ENCODE assay signal across 21 cellular contexts in the genomic region with DNA sequence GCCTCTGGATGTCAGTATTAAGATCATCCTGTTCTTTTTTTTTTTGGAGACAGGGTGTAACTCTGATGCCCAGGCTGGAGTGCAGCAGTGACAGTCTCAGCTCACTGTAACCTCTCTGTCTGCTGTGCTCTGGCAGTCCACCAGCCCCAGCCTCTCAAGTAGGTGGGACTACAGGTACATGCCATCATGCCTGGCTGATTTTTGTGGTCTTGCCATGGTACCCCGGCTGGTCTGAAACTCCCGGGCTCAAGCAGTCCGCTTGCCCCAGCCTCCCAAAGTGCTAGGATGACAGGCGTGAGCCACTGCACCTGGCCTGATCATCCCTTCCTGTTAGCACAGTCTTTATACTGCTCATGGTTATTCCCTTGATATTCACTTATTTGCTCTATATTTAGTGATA. TPM values are rescaled to one million over a fixed set of nuclear protein-coding genes. Genes with fewer than 3 reads are reported as not detected.
DNase-seq lines count a peak whose midpoint lies in the region; ATAC-seq and TF ChIP-seq lines count a peak whose summit lies in the region.
"Had no signal": no experiment of that assay in that cellular context is flagged by ENCODE, and none has a peak within 500 bp of the region (broad histone marks: within the 10 kb centered on the region; RNA-seq: fewer than 3 reads in every experiment).

No MANE protein-coding gene starts in this region.

- CTCF ChIA-PET in activated CD8-positive, alpha-beta memory T cell treated with anti-CD3 and anti-CD28 coated beads, Interleukin-2, amount 10 ng/mL, durations not matched to agents 7 days and 5 days (lab: Charles Lee): interaction anchor here (1.0 kb wide), 1 partner anchor 17 kb away, joined by 3 read pairs; no protein-coding TSS in a partner anchor
- CTCF ChIA-PET in OCI-LY7 (lab: Charles Lee; ENCODE audit: unreplicated experiment): no interaction called here

- no peak overlapping the region for H3K27ac Mint-ChIP-seq in activated CD8-positive, alpha-beta memory T cell treated with anti-CD3 and anti-CD28 coated beads, Interleukin-2, amount 10 ng/mL, durations not matched to agents 7 days and 5 days
- H3K27ac Mint-ChIP-seq in memory B cell: peak overlapping the region; percentile 40
- H3K27ac Mint-ChIP-seq in stimulated activated memory B cell treated with anti-CD40 and anti-IgM and Interleukin-4, amounts not matched to agents 10 μg/mL and 1 μg/mL and 100 μg/mL, for 72 hours: peak overlapping the region; percentile 50

- no peaks in the 10 kb centered on the region for H3K36me3 ChIP-seq in OCI-LY7 (ENCODE audit: insufficient read depth, low read length)
- H3K36me3 ChIP-seq in heart left ventricle: no peaks in the 10 kb centered on the region
- H3K36me3 ChIP-seq: upper lobe of left lung had no signal

- POLR2A ChIA-PET in OCI-LY7 (lab: Charles Lee): interaction anchor here (0.7 kb wide), 1 partner anchor 15 kb away, joined by 3 read pairs; no protein-coding TSS in a partner anchor

- peaks cover 3% of the 10 kb centered on the region for H3K9me3 Mint-ChIP-seq in activated CD8-positive, alpha-beta memory T cell treated with anti-CD3 and anti-CD28 coated beads, Interleukin-2, amount 10 ng/mL, durations not matched to agents 7 days and 5 days (ENCODE audit: low read depth)
- H3K9me3 Mint-ChIP-seq in memory B cell: peaks cover 5% of the 10 kb centered on the region
- H3K9me3 Mint-ChIP-seq in stimulated activated memory B cell treated with anti-CD40 and anti-IgM and Interleukin-4, amounts not matched to agents 10 μg/mL and 1 μg/mL and 100 μg/mL, for 72 hours: peaks cover 5% of the 10 kb centered on the region

- H3K4me3 Mint-ChIP-seq in activated CD8-positive, alpha-beta memory T cell treated with anti-CD3 and anti-CD28 coated beads, Interleukin-2, amount 10 ng/mL, durations not matched to agents 7 days and 5 days: no peak overlapping the region
- no peak overlapping the region for H3K4me3 Mint-ChIP-seq in memory B cell
- no peak overlapping the region for H3K4me3 Mint-ChIP-seq in stimulated activated memory B cell treated with anti-CD40 and anti-IgM and Interleukin-4, amounts not matched to agents 10 μg/mL and 1 μg/mL and 100 μg/mL, for 72 hours

- H3K4me3 ChIP-seq in OCI-LY7 (ENCODE audit: low read depth, low read length, poor library complexity, severe bottlenecking) (no peak overlapping the region), heart left ventricle (no peak overlapping the region)
- H3K4me3 ChIP-seq: upper lobe of left lung had no signal

- H3K36me3 Mint-ChIP-seq in activated CD8-positive, alpha-beta memory T cell treated with anti-CD3 and anti-CD28 coated beads, Interleukin-2, amount 10 ng/mL, durations not matched to agents 7 days and 5 days: peaks cover 19% of the 10 kb centered on the region
- peaks cover 7% of the 10 kb centered on the region for H3K36me3 Mint-ChIP-seq in memory B cell
- H3K36me3 Mint-ChIP-seq in stimulated activated memory B cell treated with anti-CD40 and anti-IgM and Interleukin-4, amounts not matched to agents 10 μg/mL and 1 μg/mL and 100 μg/mL, for 72 hours: peaks cover 15% of the 10 kb centered on the region

- peaks cover 73% of the 10 kb centered on the region for H3K79me2 ChIP-seq in OCI-LY7 (ENCODE audit: insufficient read depth, low read depth, low read length)

- no peak overlapping the region for H3K27ac ChIP-seq in OCI-LY7 (ENCODE audit: low read depth, low read length, poor library complexity, severe bottlenecking)
- H3K27ac ChIP-seq in heart left ventricle: no peak overlapping the region
- H3K27ac ChIP-seq: 22Rv1, epithelial cell of prostate, upper lobe of left lung had no signal

- peaks cover 14% of the 10 kb centered on the region for H3K4me1 ChIP-seq in OCI-LY7 (ENCODE audit: insufficient read depth, low read length, poor library complexity, severe bottlenecking)
- peaks cover 0 to 28% (median 16%) of the 10 kb centered on the region in 12 donors for H3K4me1 ChIP-seq in heart left ventricle

- TF ChIP-seq CTCF in OCI-LY7 (conservative IDR thresholded peaks at IDR 0.05; ENCODE audit: low read length): no peak
- no peak for TF ChIP-seq CTCF in heart left ventricle (IDR thresholded peaks at IDR 0.05)

- no peak for TF ChIP-seq POLR2A in heart left ventricle (IDR thresholded peaks at IDR 0.05)

- H2AFZ ChIP-seq in OCI-LY7 (ENCODE audit: low read length): no peak overlapping the region

- 76 to 95% (median 85%) methylated on average over 4 of the region's 4 CpGs for WGBS in heart left ventricle, 4 donors

- H3K9me2 ChIP-seq in OCI-LY7 (ENCODE audit: insufficient read depth, low read length): no peaks in the 10 kb centered on the region

- H3K4me2 ChIP-seq in OCI-LY7 (ENCODE audit: low read length): peak overlapping the region; percentile 31; the same call in 1 of the 2 replicates

- H3K27me3 ChIP-seq in heart left ventricle: no peaks in the 10 kb centered on the region
- H3K27me3 ChIP-seq: upper lobe of left lung had no signal

- no peak for ATAC-seq in activated CD8-positive, alpha-beta memory T cell treated with anti-CD3 and anti-CD28 coated beads, Interleukin-2, amount 10 ng/mL, durations not matched to agents 7 days and 5 days
- ATAC-seq in memory B cell (ENCODE audit: low read depth) (no peak), heart left ventricle (no peak), GM18858 (IDR thresholded peaks at IDR 0.05; ENCODE audit: unreplicated experiment) (no peak)
- no peak for ATAC-seq in stimulated activated memory B cell treated with anti-CD40 and anti-IgM and Interleukin-4, amounts not matched to agents 10 μg/mL and 1 μg/mL and 100 μg/mL, for 72 hours
- ATAC-seq: Right ventricle myocardium inferior, sciatic nerve had no signal

- no peaks in the 10 kb centered on the region for H3K9me3 ChIP-seq in OCI-LY7 (ENCODE audit: low read length)
- H3K9me3 ChIP-seq in heart left ventricle: peaks cover 0 to 4% (median 0%) of the 10 kb centered on the region in 12 donors
- H3K9me3 ChIP-seq: upper lobe of left lung had no signal

- BruUV-seq in OCI-LY7 (replicated peaks; lab: Mats Ljungman, UMichigan): no TSS peak

- 0 out of 2 replicates have a peak, but pooled peaks cover 23% of the 10 kb centered on the region for H4K20me1 ChIP-seq in OCI-LY7 (ENCODE audit: insufficient read depth, low read length)

- intact Hi-C loops in OCI-LY7 (cut with micrococcal nuclease; ENCODE audit: unreplicated experiment): no loop called here
- intact Hi-C loops in heart left ventricle (cut with DNase I): no loop called here

- no peaks in the 10 kb centered on the region for H3K27me3 Mint-ChIP-seq in activated CD8-positive, alpha-beta memory T cell treated with anti-CD3 and anti-CD28 coated beads, Interleukin-2, amount 10 ng/mL, durations not matched to agents 7 days and 5 days
- no peaks in the 10 kb centered on the region for H3K27me3 Mint-ChIP-seq in memory B cell
- H3K27me3 Mint-ChIP-seq in stimulated activated memory B cell treated with anti-CD40 and anti-IgM and Interleukin-4, amounts not matched to agents 10 μg/mL and 1 μg/mL and 100 μg/mL, for 72 hours: no peaks in the 10 kb centered on the region

- peaks cover 39% of the 10 kb centered on the region for H3K4me1 Mint-ChIP-seq in activated CD8-positive, alpha-beta memory T cell treated with anti-CD3 and anti-CD28 coated beads, Interleukin-2, amount 10 ng/mL, durations not matched to agents 7 days and 5 days
- peaks cover 40% of the 10 kb centered on the region for H3K4me1 Mint-ChIP-seq in memory B cell
- peaks cover 68% of the 10 kb centered on the region for H3K4me1 Mint-ChIP-seq in stimulated activated memory B cell treated with anti-CD40 and anti-IgM and Interleukin-4, amounts not matched to agents 10 μg/mL and 1 μg/mL and 100 μg/mL, for 72 hours

- peak; percentile 50 for DNase-seq in activated CD8-positive, alpha-beta memory T cell treated with anti-CD3 and anti-CD28 coated beads for 24 hours
- DNase-seq in activated CD8-positive, alpha-beta memory T cell treated with anti-CD3 and anti-CD28 coated beads, Interleukin-2, amount 10 ng/mL, durations not matched to agents 7 days and 5 days: no peak
- DNase-seq in OCI-LY7 (ENCODE audit: low spot score): no peak
- no peak for DNase-seq in memory B cell (ENCODE audit: low spot score in 2 of 2)
- DNase-seq in heart left ventricle: no peak
- DNase-seq in pons (ENCODE audit: low spot score): no peak
- DNase-seq: activated CD4-positive, alpha-beta T cell treated with anti-CD3 and anti-CD28 coated beads, Interleukin-2, amount 50 U/mL, for 4 hours; activated CD4-positive, CD25-positive, alpha-beta regulatory T cell; effector CD4-positive, alpha-beta T cell; H7; mammary epithelial cell; NCI-H2029; NCI-H2227 treated with DMSO at 0.1 percent for 48 hours; NCI-H774; upper lobe of left lung had no signal

RNA-seq across cellular contexts. Expression of a gene that starts 3.5 kb away (rescaled TPM):
- total RNA-seq in activated CD8-positive, alpha-beta memory T cell treated with anti-CD3 and anti-CD28 coated beads, Interleukin-2, amount 10 ng/mL, durations not matched to agents 7 days and 5 days: 10 to 100 TPM; 31.5 to 57.8 TPM
- 51.5 and 57.9 TPM in 2 replicates for total RNA-seq in OCI-LY7 (2014; rRNA removed; shearing (Covaris generic))
- total RNA-seq in OCI-LY7 (2022) (60.2 and 60.3 TPM in 2 replicates), heart left ventricle (10 to 100 TPM in 8 of 9 donors, 1 to 10 TPM in 1; 8.8 to 19.9 (median 14.1) TPM)
- 1 to 10 TPM; 4.4 to 9.9 TPM for polyA plus RNA-seq in heart left ventricle
